Comparison of ENCODE assay signal across 8 cellular contexts in the genomic region with DNA sequence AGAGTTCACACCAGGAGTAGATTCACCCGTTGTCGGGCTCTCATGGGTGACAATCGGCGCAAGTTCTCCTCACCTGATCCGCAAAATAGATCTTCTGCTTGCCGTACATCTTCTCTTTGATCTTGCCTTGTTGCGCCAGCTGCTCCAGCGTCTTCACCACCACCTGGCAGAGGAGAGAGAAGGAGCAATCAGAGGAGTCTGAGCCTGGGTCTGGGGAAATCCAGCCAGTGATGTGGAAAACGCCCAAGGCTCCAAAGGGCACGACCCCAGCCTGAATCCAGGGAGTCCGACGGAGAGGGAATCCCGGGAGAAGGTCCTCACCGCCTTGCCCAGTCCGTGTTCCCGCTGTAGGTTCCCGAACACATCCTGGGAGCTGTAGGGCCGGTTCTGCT. TPM values are rescaled to one million over a fixed set of nuclear protein-coding genes. Genes with fewer than 3 reads are reported as not detected.
DNase-seq lines count a peak whose midpoint lies in the region; ATAC-seq and TF ChIP-seq lines count a peak whose summit lies in the region.

No MANE protein-coding gene starts in this region.

- H3K4me3 Mint-ChIP-seq in activated naive CD8-positive, alpha-beta T cell treated with anti-CD3 and anti-CD28 coated beads, Interleukin-2, amount 50 U/mL, for 24 hours: peak overlapping the region; percentile 96
- H3K4me3 Mint-ChIP-seq in type B pancreatic cell: peak overlapping the region; percentile 99

- TF ChIP-seq CTCF in right atrium auricular region (IDR thresholded peaks at IDR 0.05) (no peak), liver (IDR thresholded peaks at IDR 0.05; ENCODE audit: low read depth, low read length, missing input control) (no peak), type B pancreatic cell (conservative IDR thresholded peaks at IDR 0.05) (no peak)

- WGBS in liver: 11% methylated on average over 18 of the region's 18 CpGs

- ATAC-seq in activated naive CD8-positive, alpha-beta T cell treated with anti-CD3 and anti-CD28 coated beads, Interleukin-2, amount 50 U/mL, for 24 hours: no peak
- no peak for ATAC-seq in HG03135 (IDR thresholded peaks at IDR 0.05; ENCODE audit: unreplicated experiment)

- no peaks in the 10 kb centered on the region for H3K27me3 Mint-ChIP-seq in activated naive CD8-positive, alpha-beta T cell treated with anti-CD3 and anti-CD28 coated beads, Interleukin-2, amount 50 U/mL, for 24 hours
- H3K27me3 Mint-ChIP-seq in type B pancreatic cell: no peaks in the 10 kb centered on the region

- H3K9me3 Mint-ChIP-seq in activated naive CD8-positive, alpha-beta T cell treated with anti-CD3 and anti-CD28 coated beads, Interleukin-2, amount 50 U/mL, for 24 hours: no peaks in the 10 kb centered on the region
- no peaks in the 10 kb centered on the region for H3K9me3 Mint-ChIP-seq in type B pancreatic cell

- peaks cover 51% of the 10 kb centered on the region for H3K36me3 Mint-ChIP-seq in activated naive CD8-positive, alpha-beta T cell treated with anti-CD3 and anti-CD28 coated beads, Interleukin-2, amount 50 U/mL, for 24 hours (ENCODE audit: low read depth)
- peaks cover 13% of the 10 kb centered on the region for H3K36me3 Mint-ChIP-seq in type B pancreatic cell

- no peak for TF ChIP-seq RAD21 in liver (IDR thresholded peaks at IDR 0.05)

- peaks cover 0 to 22% of the 10 kb centered on the region in 2 donors for H3K4me1 ChIP-seq in right atrium auricular region
- peaks cover 3 to 20% (median 15%) of the 10 kb centered on the region in 4 donors for H3K4me1 ChIP-seq in liver (ENCODE audit: control insufficient read depth in 4 of 4, insufficient read depth in 4 of 4, low read length in 3 of 4)

- H3K4me3 ChIP-seq in right atrium auricular region (peak overlapping the region; percentile 66 to 68), liver (ENCODE audit: low read depth in 1 of 3, low read length in 3 of 3) (peak overlapping the region; percentile 7 to 51 (median 47))

- H3K9me3 ChIP-seq in right atrium auricular region (no peaks in the 10 kb centered on the region), liver (ENCODE audit: control insufficient read depth in 4 of 4, low read length in 3 of 4) (no peaks in the 10 kb centered on the region)

- H3K27me3 ChIP-seq in right atrium auricular region: no peaks in the 10 kb centered on the region
- no peaks in the 10 kb centered on the region for H3K27me3 ChIP-seq in liver (ENCODE audit: control insufficient read depth in 4 of 4, insufficient read depth in 4 of 4, low read length in 3 of 4)

- peaks cover 43% of the 10 kb centered on the region for H3K4me1 Mint-ChIP-seq in activated naive CD8-positive, alpha-beta T cell treated with anti-CD3 and anti-CD28 coated beads, Interleukin-2, amount 50 U/mL, for 24 hours
- peaks cover 29% of the 10 kb centered on the region for H3K4me1 Mint-ChIP-seq in type B pancreatic cell (ENCODE audit: unreplicated experiment)

- H3K9ac ChIP-seq in liver (ENCODE audit: low read depth in 1 of 2, low read length in 2 of 2): no peak overlapping the region

- H3K36me3 ChIP-seq in right atrium auricular region: peaks cover 46% of the 10 kb centered on the region
- peaks cover 3 to 41% (median 26%) of the 10 kb centered on the region in 4 donors for H3K36me3 ChIP-seq in liver (ENCODE audit: control insufficient read depth in 4 of 4, insufficient read depth in 3 of 4, low read depth in 1 of 4, low read length in 3 of 4)

- intact Hi-C loops in cardiac septum (cut with DNase I): loop anchor here (2.0 to 5.0 kb wide), 2 partner anchors 32 to 185 kb away; partner anchors contain the start of genes RAMP2, RETREG3 and TUBG1

- DNase-seq in right atrium auricular region (ENCODE audit: low spot score): no peak
- DNase-seq in cardiac septum (ENCODE audit: low spot score): no peak
- DNase-seq in activated naive CD8-positive, alpha-beta T cell treated with anti-CD3 and anti-CD28 coated beads, Interleukin-2, amount 50 U/mL, for 24 hours: no peak
- DNase-seq in type B pancreatic cell (ENCODE audit: extremely low spot score, unreplicated experiment): no peak
- DNase-seq in stimulated activated CD4-positive, alpha-beta T cell treated with anti-CD3 and anti-CD28 coated beads, Interleukin-2, amount 100 ng/mL, for 48 hours: no peak
- DNase-seq in NCI-H748 (lab: John Stamatoyannopoulos, UW; ENCODE audit: unreplicated experiment): no peak

- peak overlapping the region; percentile 84 to 94 for H3K27ac ChIP-seq in right atrium auricular region
- H3K27ac ChIP-seq in liver (ENCODE audit: low read depth in 1 of 2, low read length in 2 of 2): peak overlapping the region; percentile 42 to 89

- H3K27ac Mint-ChIP-seq in activated naive CD8-positive, alpha-beta T cell treated with anti-CD3 and anti-CD28 coated beads, Interleukin-2, amount 50 U/mL, for 24 hours: peak overlapping the region; percentile 95
- peak overlapping the region; percentile 80 for H3K27ac Mint-ChIP-seq in type B pancreatic cell

TF ChIP-seq in liver, 16 proteins besides CTCF, POLR2A, EP300 and RAD21:
- TF ChIP-seq RXRA (IDR thresholded peaks at IDR 0.05) (no peak), FOXA1 (IDR thresholded peaks at IDR 0.05) (no peak), HNF4A (conservative IDR thresholded peaks at IDR 0.05) (no peak), HNF4G (IDR thresholded peaks at IDR 0.05) (no peak), FOXA2 (IDR thresholded peaks at IDR 0.05) (no peak), EGR1 (IDR thresholded peaks at IDR 0.05; ENCODE audit: low read depth in 2 of 2) (no peak), TAF1 (conservative IDR thresholded peaks at IDR 0.05) (no peak)
- TF ChIP-seq, protein P1, sequence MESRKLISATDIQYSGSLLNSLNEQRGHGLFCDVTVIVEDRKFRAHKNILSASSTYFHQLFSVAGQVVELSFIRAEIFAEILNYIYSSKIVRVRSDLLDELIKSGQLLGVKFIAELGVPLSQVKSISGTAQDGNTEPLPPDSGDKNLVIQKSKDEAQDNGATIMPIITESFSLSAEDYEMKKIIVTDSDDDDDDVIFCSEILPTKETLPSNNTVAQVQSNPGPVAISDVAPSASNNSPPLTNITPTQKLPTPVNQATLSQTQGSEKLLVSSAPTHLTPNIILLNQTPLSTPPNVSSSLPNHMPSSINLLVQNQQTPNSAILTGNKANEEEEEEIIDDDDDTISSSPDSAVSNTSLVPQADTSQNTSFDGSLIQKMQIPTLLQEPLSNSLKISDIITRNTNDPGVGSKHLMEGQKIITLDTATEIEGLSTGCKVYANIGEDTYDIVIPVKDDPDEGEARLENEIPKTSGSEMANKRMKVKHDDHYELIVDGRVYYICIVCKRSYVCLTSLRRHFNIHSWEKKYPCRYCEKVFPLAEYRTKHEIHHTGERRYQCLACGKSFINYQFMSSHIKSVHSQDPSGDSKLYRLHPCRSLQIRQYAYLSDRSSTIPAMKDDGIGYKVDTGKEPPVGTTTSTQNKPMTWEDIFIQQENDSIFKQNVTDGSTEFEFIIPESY (IDR thresholded peaks at IDR 0.05): no peak

RNA-seq across cellular contexts. Expression of gene PSMC3IP, which starts 0.4 kb away (rescaled TPM):
- total RNA-seq in right atrium auricular region (1 to 10 TPM; 1.2 to 1.6 TPM), cardiac septum (1.8 TPM), liver (1 to 10 TPM; 1.3 to 3.0 TPM), type B pancreatic cell (ENCODE audit: low replicate concordance) (10.6 and 22.6 TPM in 2 replicates)
- under 1 TPM; 0.58 to 0.88 TPM for polyA plus RNA-seq in liver

RNA-seq across cellular contexts. Expression of gene MLX, which starts 10.2 kb away (rescaled TPM):
- total RNA-seq in right atrium auricular region (10 to 100 TPM; 40.1 to 63.6 TPM), cardiac septum (43.1 TPM), liver (10 to 100 TPM; 19.4 to 40.0 TPM), type B pancreatic cell (ENCODE audit: low replicate concordance) (31.3 and 32.3 TPM in 2 replicates)
- polyA plus RNA-seq in liver: 10 to 100 TPM; 29.2 to 35.1 TPM

RNA-seq across cellular contexts. Expression of gene COASY, which starts 15.2 kb away (rescaled TPM):
- total RNA-seq in right atrium auricular region (10 to 100 TPM; 18.1 to 19.0 TPM), cardiac septum (33.4 TPM), liver (10 to 100 TPM; 18.2 to 33.4 TPM), type B pancreatic cell (ENCODE audit: low replicate concordance) (78.0 and 80.8 TPM in 2 replicates)
- 10 to 100 TPM; 70.0 to 78.1 TPM for polyA plus RNA-seq in liver

RNA-seq across cellular contexts. Expression of gene HSD17B1, which starts 24.4 kb away (rescaled TPM):
- total RNA-seq in right atrium auricular region: under 1 TPM; 0.39 to 0.78 TPM
- 0.83 TPM for total RNA-seq in cardiac septum
- total RNA-seq in liver: 1 to 10 TPM in 1 of 2 donors, under 1 TPM in 1; 0.67 to 1.0 TPM
- polyA plus RNA-seq in liver: 1 to 10 TPM; 1.0 to 1.8 TPM
- 2.2 and 2.7 TPM in 2 replicates for total RNA-seq in type B pancreatic cell (ENCODE audit: low replicate concordance)

RNA-seq across cellular contexts. Expression of gene RETREG3, which starts 32.0 kb away (rescaled TPM):
- total RNA-seq in right atrium auricular region: 10 to 100 TPM; 30.4 to 31.1 TPM
- total RNA-seq in cardiac septum: 21.3 TPM
- total RNA-seq in liver: 10 to 100 TPM; 41.1 to 44.3 TPM
- 10 to 100 TPM in 1 of 2 donors, 1 to 10 TPM in 1; 9.0 to 12.1 TPM for polyA plus RNA-seq in liver
- 62.9 and 82.6 TPM in 2 replicates for total RNA-seq in type B pancreatic cell (ENCODE audit: low replicate concordance)
